Comparison of ENCODE assay signal across 1 cellular context in genomic region chr18:68797901-68798300, GRCh38.
TF ChIP-seq lines count a peak whose summit lies in the region.

Gene CCDC102B, plus strand, starts transcription at chr18:68798080. Its CDS starts 38,684 bp downstream, at chr18:68836764.

TF ChIP-seq in HepG2, 621 proteins besides CTCF, POLR2A, EP300 and RAD21 (continued from another document):
- TF ChIP-seq ZBTB26 (CRISPR knock-in tag; IDR thresholded peaks at IDR 0.05; ENCODE audit: borderline replicate concordance) (no peak), DRAP1 (CRISPR knock-in tag; IDR thresholded peaks at IDR 0.05) (no peak), PTBP1 (IDR thresholded peaks at IDR 0.05; ENCODE audit: low read depth, low read length, poor library complexity, severe bottlenecking) (no peak)
TF ChIP-seq in HepG2: peak in this region for 0.
